In the genomic region with DNA sequence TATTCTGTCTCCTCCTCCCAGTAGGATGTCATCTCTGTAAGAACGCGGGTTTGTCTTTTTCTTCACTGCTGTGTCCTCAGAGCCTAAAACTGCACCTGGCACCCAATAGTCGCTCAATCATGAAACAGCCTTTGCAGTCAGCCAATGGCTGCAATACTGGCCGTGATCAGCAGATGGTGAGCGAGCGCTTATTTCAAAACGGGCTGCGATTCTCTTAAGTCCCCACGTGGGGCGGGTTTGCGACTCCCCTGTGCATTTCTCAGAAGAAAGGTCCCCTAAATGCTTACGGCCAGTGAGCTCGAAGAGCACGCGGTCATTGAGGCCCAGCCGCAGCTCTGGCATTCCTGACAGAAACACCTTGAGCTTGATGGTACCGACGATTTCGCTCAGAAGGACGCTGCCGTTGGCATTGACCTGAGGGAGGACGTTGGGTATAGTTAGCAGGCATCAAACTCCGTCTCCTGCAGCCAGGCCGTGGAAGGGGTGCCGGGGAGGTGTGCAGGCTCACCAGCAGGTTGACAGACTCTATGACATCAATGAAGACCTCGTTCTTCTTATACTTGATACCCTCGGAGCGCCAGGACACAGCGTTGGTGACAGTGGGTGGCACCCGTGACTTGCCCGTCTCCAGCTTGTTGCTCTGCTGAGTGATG, we compare ENCODE assay signal across 8 cellular contexts. TPM values are rescaled to one million over a fixed set of nuclear protein-coding genes. Genes with fewer than 3 reads are reported as not detected.
A peak's percentile ranks its signal among the peaks of the same experiment; 100 is the strongest.
DNase-seq lines count a peak whose midpoint lies in the region; ATAC-seq and TF ChIP-seq lines count a peak whose summit lies in the region.

No MANE protein-coding gene starts in this region.

- H3K27ac ChIP-seq in neuronal stem cell (replicated peaks; ENCODE audit: low read length) = no peak overlapping the region
- H3K27ac ChIP-seq in stomach = no peak overlapping the region

- peak; percentile 95 for ATAC-seq in activated T-cell treated with anti-CD3 and anti-CD28 coated beads, Interleukin-2, amount 50 U/mL, for 72 hours (replicated peaks in 1 of 2)
- no peak for ATAC-seq in GM19397 (IDR thresholded peaks at IDR 0.05; ENCODE audit: unreplicated experiment)

- no peak for TF ChIP-seq EP300 in stomach (IDR thresholded peaks at IDR 0.05)

- peaks cover 6% of the 10 kb centered on the region for H3K4me1 Mint-ChIP-seq in activated T-cell treated with anti-CD3 and anti-CD28 coated beads, Interleukin-2, amount 50 U/mL, for 72 hours (ENCODE audit: low read depth)

- no peak overlapping the region for H3K18ac ChIP-seq in neuronal stem cell (ENCODE audit: low read length)

- H3K9me3 Mint-ChIP-seq in activated T-cell treated with anti-CD3 and anti-CD28 coated beads, Interleukin-2, amount 50 U/mL, for 72 hours = no peaks in the 10 kb centered on the region

- no peak overlapping the region for H2BK120ac ChIP-seq in neuronal stem cell (ENCODE audit: low read depth, low read length)

- peak overlapping the region; percentile 17 to 20 for H3K4me3 Mint-ChIP-seq in activated T-cell treated with anti-CD3 and anti-CD28 coated beads, Interleukin-2, amount 50 U/mL, for 72 hours

- H3K4me1 ChIP-seq in neuronal stem cell (ENCODE audit: control insufficient read depth in 2 of 2, insufficient read depth in 1 of 2, low read depth in 1 of 2, low read length in 2 of 2) (peaks cover 1 to 3% of the 10 kb centered on the region in 2 donors), stomach (peaks cover 0 to 25% (median 12%) of the 10 kb centered on the region in 4 donors)

- no peak overlapping the region for H2AK5ac ChIP-seq in neuronal stem cell (ENCODE audit: low read depth, low read length)

- TF ChIP-seq POLR2A in stomach (IDR thresholded peaks at IDR 0.05) = no peak

- no peaks in the 10 kb centered on the region for H3K27me3 Mint-ChIP-seq in activated T-cell treated with anti-CD3 and anti-CD28 coated beads, Interleukin-2, amount 50 U/mL, for 72 hours (ENCODE audit: low read depth)

- H2BK5ac ChIP-seq in neuronal stem cell (ENCODE audit: low read length) = no peak overlapping the region

- H3K4me3 ChIP-seq in fibroblast of the aortic adventitia (ENCODE audit: low read depth, low read length) (peak overlapping the region; percentile 25), neuronal stem cell (ENCODE audit: low read length in 2 of 2) (no peak overlapping the region), stomach (no peak overlapping the region)

- no peaks in the 10 kb centered on the region for H3K79me1 ChIP-seq in neuronal stem cell (ENCODE audit: low read depth, low read length)

- no peak overlapping the region for H3K14ac ChIP-seq in neuronal stem cell (ENCODE audit: low read length)

- no peak overlapping the region for H2BK15ac ChIP-seq in neuronal stem cell (ENCODE audit: low read length)

- no CpG with 5 or more reads among the region's 31 CpGs for WGBS in neuronal stem cell (ENCODE audit: extremely low coverage in 2 of 2, insufficient read length in 2 of 2, insufficient replicate concordance in 1 of 2), 2 donors
- WGBS in stomach, 5 donors = 22 to 28% (median 25%) methylated on average over 26 to 31 of the region's 31 CpGs

- peak overlapping the region; percentile 81 for H2AFZ ChIP-seq in neuronal stem cell (ENCODE audit: low read length)

- no peak overlapping the region for H3K9ac ChIP-seq in neuronal stem cell (ENCODE audit: low read depth, low read length, poor library complexity)

- H3K4me2 ChIP-seq in neuronal stem cell (ENCODE audit: insufficient read depth, low read length, poor library complexity, severe bottlenecking) = no peak overlapping the region

- H3K36me3 ChIP-seq in neuronal stem cell (replicated peaks in 1 of 2; ENCODE audit: control insufficient read depth in 2 of 2, insufficient read depth in 2 of 2, low read length in 2 of 2) (no peaks in the 10 kb centered on the region), stomach (peaks cover 0 to 42% (median 21%) of the 10 kb centered on the region in 4 donors)

- H4K91ac ChIP-seq in neuronal stem cell (ENCODE audit: low read depth, low read length, poor library complexity) = no peak overlapping the region

- H3K27me3 ChIP-seq in neuronal stem cell (ENCODE audit: control insufficient read depth in 3 of 3, insufficient read depth in 3 of 3, low read depth in 1 of 3, low read length in 3 of 3) (peaks cover 0 to 4% (median 2%) of the 10 kb centered on the region in 3 experiments), stomach (no peaks in the 10 kb centered on the region)

- no peak overlapping the region for H3K4ac ChIP-seq in neuronal stem cell (ENCODE audit: low read length)

- intact Hi-C loops in stomach (cut with DNase I; ENCODE audit: low total_unique reads) = loop anchor here (2.0 kb wide), 1 partner anchor 64 kb away; no protein-coding TSS in a partner anchor

- no peak overlapping the region for H3K27ac Mint-ChIP-seq in activated T-cell treated with anti-CD3 and anti-CD28 coated beads, Interleukin-2, amount 50 U/mL, for 72 hours

- no peak overlapping the region for H2BK12ac ChIP-seq in neuronal stem cell (ENCODE audit: low read length)

- TF ChIP-seq CTCF in fibroblast of the aortic adventitia (IDR thresholded peaks at IDR 0.05; ENCODE audit: insufficient read depth, low read length) (peak; percentile 99), stomach (IDR thresholded peaks at IDR 0.05) (peak in 6 of 7 experiments; percentile 8 to 99 (median 98))

- H3K23ac ChIP-seq in neuronal stem cell (ENCODE audit: low read depth, low read length, poor library complexity) = peak overlapping the region; percentile 3

- DNase-seq in Daoy (ENCODE audit: low read depth) = peak; percentile 88
- peak; percentile 92 to 93 for DNase-seq in Kasumi-1 (lab: John Stamatoyannopoulos, UW)
- DNase-seq in RPMI8226 = peak; percentile 96
- DNase-seq in activated T-cell treated with anti-CD3 and anti-CD28 coated beads, Interleukin-2, amount 50 U/mL, for 72 hours = peak; percentile 89 to 90
- peak; percentile 95 for DNase-seq in fibroblast of the aortic adventitia (ENCODE audit: low read depth)
- peak; percentile 89 for DNase-seq in neuronal stem cell (ENCODE audit: low spot score)
- peak; percentile 92 for DNase-seq in stomach

- no peaks in the 10 kb centered on the region for H3K9me3 ChIP-seq in neuronal stem cell (replicated peaks in 1 of 2; ENCODE audit: control insufficient read depth in 2 of 2, insufficient read depth in 1 of 2, low read depth in 1 of 2, low read length in 2 of 2)
- no peaks in the 10 kb centered on the region for H3K9me3 ChIP-seq in stomach

- no peak overlapping the region for H4K8ac ChIP-seq in neuronal stem cell (ENCODE audit: low read depth, low read length)

- H3K36me3 Mint-ChIP-seq in activated T-cell treated with anti-CD3 and anti-CD28 coated beads, Interleukin-2, amount 50 U/mL, for 72 hours (ENCODE audit: insufficient read depth in 2 of 2) = no peaks in the 10 kb centered on the region

RNA-seq across cellular contexts. Expression of gene AP1M2, which starts 6.0 kb away (rescaled TPM):
- total RNA-seq in Daoy (2014; rRNA removed; shearing (Covaris generic)) = 2.7 and 12.2 TPM in 2 replicates
- not detected for total RNA-seq in activated T-cell treated with anti-CD3 and anti-CD28 coated beads, Interleukin-2, amount 50 U/mL, for 72 hours
- total RNA-seq in fibroblast of the aortic adventitia (ENCODE audit: low replicate concordance) (not detected in 2 replicates), stomach (100 to 1,000 TPM in 1 of 5 donors, 10 to 100 TPM in 4; 11.7 to 687 (median 61.0) TPM)
- polyA plus RNA-seq in neuronal stem cell (2013, experiment 1 of 2) = 0.29 TPM
- 0.25 TPM for polyA plus RNA-seq in neuronal stem cell (2013, experiment 2 of 2)
- 100 to 1,000 TPM in 2 of 3 donors, 10 to 100 TPM in 1; 74.6 to 116 (median 112) TPM for polyA plus RNA-seq in stomach

RNA-seq across cellular contexts. Expression of gene CDKN2D, which starts 12.3 kb away (rescaled TPM):
- 3.0 and 9.9 TPM in 2 replicates for total RNA-seq in Daoy (2014; rRNA removed; shearing (Covaris generic))
- total RNA-seq in activated T-cell treated with anti-CD3 and anti-CD28 coated beads, Interleukin-2, amount 50 U/mL, for 72 hours = 10 to 100 TPM; 69.6 to 72.8 TPM
- total RNA-seq in fibroblast of the aortic adventitia (ENCODE audit: low replicate concordance) (3.8 and 9.2 TPM in 2 replicates), stomach (1 to 10 TPM in 3 of 5 donors, not detected in 2; 4.1 to 8.8 (median 5.5) TPM)
- polyA plus RNA-seq in neuronal stem cell (2013, experiment 1 of 2) = 2.9 TPM
- 2.6 TPM for polyA plus RNA-seq in neuronal stem cell (2013, experiment 2 of 2)
- 10 to 100 TPM in 1 of 3 donors, 1 to 10 TPM in 2; 8.1 to 11.8 (median 9.3) TPM for polyA plus RNA-seq in stomach

RNA-seq across cellular contexts. Expression of gene KRI1, which starts 15.3 kb away (rescaled TPM):
- total RNA-seq in Daoy (2014; rRNA removed; shearing (Covaris generic)) = 22.0 and 30.9 TPM in 2 replicates
- 10 to 100 TPM; 48.4 to 61.7 TPM for total RNA-seq in activated T-cell treated with anti-CD3 and anti-CD28 coated beads, Interleukin-2, amount 50 U/mL, for 72 hours
- total RNA-seq in fibroblast of the aortic adventitia (ENCODE audit: low replicate concordance) (11.1 and 25.0 TPM in 2 replicates), stomach (100 to 1,000 TPM in 1 of 5 donors, 10 to 100 TPM in 3, 1 to 10 TPM in 1; 4.2 to 116 (median 18.7) TPM)
- polyA plus RNA-seq in neuronal stem cell (2013, experiment 1 of 2) = 19.4 TPM
- 18.1 TPM for polyA plus RNA-seq in neuronal stem cell (2013, experiment 2 of 2)
- 10 to 100 TPM; 11.8 to 35.1 (median 12.5) TPM for polyA plus RNA-seq in stomach

RNA-seq across cellular contexts. Expression of gene ATG4D, which starts 37.4 kb away (rescaled TPM):
- total RNA-seq in Daoy (2014; rRNA removed; shearing (Covaris generic)) = 18.1 and 51.4 TPM in 2 replicates
- 10 to 100 TPM; 35.4 to 37.0 TPM for total RNA-seq in activated T-cell treated with anti-CD3 and anti-CD28 coated beads, Interleukin-2, amount 50 U/mL, for 72 hours
- 6.3 and 11.4 TPM in 2 replicates for total RNA-seq in fibroblast of the aortic adventitia (ENCODE audit: low replicate concordance)
- polyA plus RNA-seq in neuronal stem cell (2013, experiment 1 of 2) = 25.1 TPM
- polyA plus RNA-seq in neuronal stem cell (2013, experiment 2 of 2) = 24.7 TPM
- total RNA-seq in stomach = 100 to 1,000 TPM in 1 of 5 donors, 10 to 100 TPM in 3, 1 to 10 TPM in 1; 2.3 to 336 (median 26.2) TPM
- polyA plus RNA-seq in stomach = 10 to 100 TPM; 26.3 to 48.9 (median 27.2) TPM

RNA-seq across cellular contexts. Expression of gene SLC44A2, which starts 44.2 kb away (rescaled TPM):
- total RNA-seq in Daoy (2014; rRNA removed; shearing (Covaris generic)) = 10.0 and 19.1 TPM in 2 replicates
- total RNA-seq in activated T-cell treated with anti-CD3 and anti-CD28 coated beads, Interleukin-2, amount 50 U/mL, for 72 hours = 100 to 1,000 TPM; 131 to 148 TPM
- 48.2 and 71.2 TPM in 2 replicates for total RNA-seq in fibroblast of the aortic adventitia (ENCODE audit: low replicate concordance)
- polyA plus RNA-seq in neuronal stem cell (2013, experiment 1 of 2) = 86.1 TPM
- 84.2 TPM for polyA plus RNA-seq in neuronal stem cell (2013, experiment 2 of 2)
- 100 to 1,000 TPM in 3 of 5 donors, 10 to 100 TPM in 2; 58.0 to 161 (median 101) TPM for total RNA-seq in stomach
- polyA plus RNA-seq in stomach = 10 to 100 TPM; 26.1 to 66.9 (median 64.4) TPM
